ENCODE assay signal across 1 cellular context in genomic region chr20:59351148-59352040, GRCh38.
TF ChIP-seq lines count a peak whose summit lies in the region.

No MANE protein-coding gene starts in this region.

TF ChIP-seq in K562, 482 proteins besides CTCF, POLR2A, EP300 and RAD21 (continued from another document):
- TF ChIP-seq MAFG (tag; conservative IDR thresholded peaks at IDR 0.05) (peak; percentile 69), ZNF316 (IDR thresholded peaks at IDR 0.05) (peak; percentile 80)
